ENCODE assay signal across 9 cellular contexts in the genomic region with DNA sequence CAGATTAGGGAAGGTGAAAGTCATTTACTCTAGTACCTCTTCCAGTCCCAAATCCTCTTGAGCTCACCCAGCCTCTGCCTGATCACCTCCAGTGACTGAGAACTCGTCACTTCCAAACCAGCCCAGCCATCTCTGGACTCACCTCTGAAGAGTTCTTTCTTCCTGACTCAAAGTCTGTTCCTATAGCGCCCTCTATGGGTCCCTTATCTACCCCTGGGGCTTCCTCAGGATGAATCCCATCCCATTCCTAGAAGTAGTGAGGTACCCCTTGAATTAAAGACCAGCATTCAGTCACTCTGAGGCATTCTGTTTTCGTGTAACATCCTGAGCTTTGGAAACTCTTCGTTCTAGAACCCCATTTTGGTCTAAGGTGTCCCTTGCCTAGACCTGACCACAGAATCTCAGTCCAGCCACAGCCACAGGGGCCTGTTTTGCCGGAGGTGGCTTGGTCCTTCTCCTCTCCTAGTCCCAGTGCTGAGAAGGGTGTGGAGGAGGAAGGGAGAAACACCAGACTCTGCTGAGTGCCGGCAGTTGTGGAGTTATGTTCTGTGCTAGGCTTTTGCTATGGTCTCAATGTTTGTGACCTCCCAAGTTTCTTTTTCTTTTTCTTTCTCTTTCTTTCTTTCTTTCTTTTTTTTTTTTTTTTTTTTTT. TPM values are rescaled to one million over a fixed set of nuclear protein-coding genes. Genes with fewer than 3 reads are reported as not detected.
DNase-seq lines count a peak whose midpoint lies in the region; ATAC-seq and TF ChIP-seq lines count a peak whose summit lies in the region.
"Had no signal": no experiment of that assay in that cellular context is flagged by ENCODE, and none has a peak within 500 bp of the region (broad histone marks: within the 10 kb centered on the region; RNA-seq: fewer than 3 reads in every experiment).

No MANE protein-coding gene starts in this region.

- intact Hi-C loops in posterior cingulate gyrus (cut with DNase I): no loop called here

- no peak for TF ChIP-seq POLR2A in GM18505 (IDR thresholded peaks at IDR 0.05; ENCODE audit: borderline replicate concordance, extremely low read depth, insufficient read depth, insufficient read length)

- DNase-seq in NCI-H2196 (lab: John Stamatoyannopoulos, UW; ENCODE audit: unreplicated experiment) (peak; percentile 74), NCI-H2196 treated with DMSO at 0.1 percent for 48 hours (lab: John Stamatoyannopoulos, UW; ENCODE audit: unreplicated experiment) (no peak), NCI-H1048 (lab: John Stamatoyannopoulos, UW) (peak; percentile 47), SKM-1 (lab: John Stamatoyannopoulos, UW; ENCODE audit: unreplicated experiment) (peak; percentile 41), left lobe of liver (ENCODE audit: low spot score) (no peak), posterior cingulate gyrus (no peak), amygdala (lab: John Stamatoyannopoulos, UW) (no peak)
- DNase-seq: pancreas had no signal

- ATAC-seq in left lobe of liver (peak; percentile 29), GM18505 (IDR thresholded peaks at IDR 0.05; ENCODE audit: unreplicated experiment) (no peak)

RNA-seq across cellular contexts. Expression of a gene that starts 32.7 kb away (rescaled TPM):
- not detected for total RNA-seq in left lobe of liver

RNA-seq across cellular contexts. Expression of a gene that starts 35.1 kb away (rescaled TPM):
- not detected for total RNA-seq in left lobe of liver

Comparison
In these comparisons a context has a peak if more than half of its experiments do, and no peak if none do; other contexts are left out.
1. DNase-seq: peak in NCI-H2196 (single experiment), NCI-H1048 (single experiment) and SKM-1 (single experiment); none in NCI-H2196 treated with DMSO at 0.1 percent for 48 hours (single experiment), left lobe of liver (single experiment), posterior cingulate gyrus (0 of 10) and amygdala (0 of 56).